In genomic region chr19:54668353-54668752, GRCh38 we compare ENCODE assay signal across 11 cellular contexts. TPM values are rescaled to one million over a fixed set of nuclear protein-coding genes. Genes with fewer than 3 reads are reported as not detected.
"Had no signal": no experiment of that assay in that cellular context is flagged by ENCODE, and none has a peak within 500 bp of the region (broad histone marks: within the 10 kb centered on the region; RNA-seq: fewer than 3 reads in every experiment).

No MANE protein-coding gene starts in this region.

- H3K4me3 ChIP-seq: GM23248, HAP-1 had no signal

- H3K9me3 ChIP-seq: HAP-1 had no signal

- FAIRE-seq: HTR-8/SVneo had no signal

- H3K4me1 ChIP-seq: HAP-1 had no signal

- H3K36me3 ChIP-seq: HAP-1 had no signal

- DNase-seq: GM23248, GOT3, H7, HFFc6, KBM-7 had no signal

- ATAC-seq: HCT116 had no signal

- H2AFZ ChIP-seq: GM23248 had no signal

- H3K9ac ChIP-seq: GM23248, KMS-11 had no signal

- H3K27ac ChIP-seq: GM23248, KMS-11 had no signal

- H3K4me2 ChIP-seq: KMS-11 had no signal

RNA-seq across cellular contexts. Expression of gene LILRB4, which starts 5.6 kb away (rescaled TPM):
- total RNA-seq: GM23248, H4, H7, HFFc6, HT-29 had no signal
- polyA plus RNA-seq: GM23248 had no signal

RNA-seq across cellular contexts. Expression of gene LILRB1, which starts 38.1 kb away (rescaled TPM):
- total RNA-seq: GM23248, H4, H7, HFFc6, HT-29 had no signal

RNA-seq across cellular contexts. Expression of gene KIR3DL3, which starts 55.9 kb away (rescaled TPM):
- total RNA-seq: GM23248, H4, H7, HFFc6, HT-29 had no signal
- polyA plus RNA-seq: GM23248 had no signal
